In the genomic region with DNA sequence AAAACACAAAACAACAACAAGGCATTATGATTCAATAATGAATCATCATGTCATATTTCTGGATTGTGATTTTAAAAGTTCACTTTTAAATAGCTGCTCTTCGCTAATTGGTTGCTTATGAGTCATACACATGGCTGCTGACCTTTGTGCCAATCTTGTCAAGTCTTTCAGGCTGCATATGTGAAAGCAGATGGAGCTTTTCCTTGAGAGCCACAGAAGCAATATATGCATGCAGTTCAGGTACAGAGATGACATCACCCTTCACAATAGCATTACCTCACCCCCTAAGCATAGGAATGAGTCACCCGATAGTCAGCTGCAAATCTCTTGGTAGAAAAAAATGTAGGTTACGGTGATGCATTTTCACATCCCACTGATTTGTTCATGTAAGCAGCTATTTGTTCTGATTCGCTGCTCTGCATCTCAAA, we compare ENCODE assay signal across 8 cellular contexts. TPM values are rescaled to one million over a fixed set of nuclear protein-coding genes. Genes with fewer than 3 reads are reported as not detected.
DNase-seq lines count a peak whose midpoint lies in the region; ATAC-seq and TF ChIP-seq lines count a peak whose summit lies in the region.

No MANE protein-coding gene starts in this region.

- no peak overlapping the region for H3K4me3 Mint-ChIP-seq in natural killer cell

- peak overlapping the region; percentile 19 to 60 for H3K27ac ChIP-seq in uterus

- peak overlapping the region; percentile 47 to 73 for H3K27ac Mint-ChIP-seq in natural killer cell

- intact Hi-C loops in natural killer cell (cut with micrococcal nuclease): loop anchor here (1.0 kb wide), 1 partner anchor 27 kb away; a partner anchor contains a TSS
- intact Hi-C loops in uterus (cut with DNase I; ENCODE audit: low total_unique reads): no loop called here

- peak; percentile 88 for DNase-seq in CD1c-positive myeloid dendritic cell (ENCODE audit: extremely low spot score)
- DNase-seq in NCI-H460 (ENCODE audit: extremely low read depth, low read depth): peak; percentile 67
- peak; percentile 8 to 35 for DNase-seq in activated CD8-positive, alpha-beta memory T cell treated with anti-CD3 and anti-CD28 coated beads for 4 hours (ENCODE audit: low read depth in 2 of 2)
- no peak for DNase-seq in natural killer cell
- DNase-seq in uterus: peak in 1 of 2 donors; percentile 37

- no peaks in the 10 kb centered on the region for H3K9me3 Mint-ChIP-seq in natural killer cell

- H3K36me3 ChIP-seq in uterus: no peaks in the 10 kb centered on the region

- H3K27me3 Mint-ChIP-seq in natural killer cell (ENCODE audit: low read depth in 2 of 2): no peaks in the 10 kb centered on the region

- no peak overlapping the region for H3K4me3 ChIP-seq in uterus

- no peak for TF ChIP-seq POLR2A in uterus (IDR thresholded peaks at IDR 0.05)

- H3K4me1 ChIP-seq in uterus: peaks cover 0 to 4% of the 10 kb centered on the region in 2 donors

- ATAC-seq in GM19035 (IDR thresholded peaks at IDR 0.05; ENCODE audit: unreplicated experiment) (peak; percentile 99), HG03135 (IDR thresholded peaks at IDR 0.05; ENCODE audit: unreplicated experiment) (peak; percentile 97), esophagus mucosa (peak; percentile 100), natural killer cell (peak; percentile 85 to 94 (median 89))

- peaks cover 42 to 51% of the 10 kb centered on the region in 2 donors for H3K4me1 Mint-ChIP-seq in natural killer cell

- no peaks in the 10 kb centered on the region for H3K9me3 ChIP-seq in uterus

- TF ChIP-seq CTCF in natural killer cell (IDR thresholded peaks at IDR 0.05): no peak
- TF ChIP-seq CTCF in uterus (IDR thresholded peaks at IDR 0.05): no peak

- no peaks in the 10 kb centered on the region for H3K36me3 Mint-ChIP-seq in natural killer cell

- no peaks in the 10 kb centered on the region for H3K27me3 ChIP-seq in uterus

RNA-seq across cellular contexts. Expression of a gene that starts 27.2 kb away (rescaled TPM):
- total RNA-seq in NCI-H460 (2014; rRNA removed; shearing (Covaris generic)): 12.1 and 14.3 TPM in 2 replicates
- polyA plus RNA-seq in NCI-H460 (2014; cell fraction: nucleus; rRNA removed): 6.3 and 15.1 TPM in 2 replicates
- total RNA-seq in esophagus mucosa (6.2 TPM), natural killer cell (10 to 100 TPM; 29.9 to 43.7 (median 33.4) TPM), uterus (10 to 100 TPM in 3 of 4 donors, 1 to 10 TPM in 1; 6.4 to 52.7 (median 19.9) TPM)
